ENCODE assay signal across 8 cellular contexts in the genomic region with DNA sequence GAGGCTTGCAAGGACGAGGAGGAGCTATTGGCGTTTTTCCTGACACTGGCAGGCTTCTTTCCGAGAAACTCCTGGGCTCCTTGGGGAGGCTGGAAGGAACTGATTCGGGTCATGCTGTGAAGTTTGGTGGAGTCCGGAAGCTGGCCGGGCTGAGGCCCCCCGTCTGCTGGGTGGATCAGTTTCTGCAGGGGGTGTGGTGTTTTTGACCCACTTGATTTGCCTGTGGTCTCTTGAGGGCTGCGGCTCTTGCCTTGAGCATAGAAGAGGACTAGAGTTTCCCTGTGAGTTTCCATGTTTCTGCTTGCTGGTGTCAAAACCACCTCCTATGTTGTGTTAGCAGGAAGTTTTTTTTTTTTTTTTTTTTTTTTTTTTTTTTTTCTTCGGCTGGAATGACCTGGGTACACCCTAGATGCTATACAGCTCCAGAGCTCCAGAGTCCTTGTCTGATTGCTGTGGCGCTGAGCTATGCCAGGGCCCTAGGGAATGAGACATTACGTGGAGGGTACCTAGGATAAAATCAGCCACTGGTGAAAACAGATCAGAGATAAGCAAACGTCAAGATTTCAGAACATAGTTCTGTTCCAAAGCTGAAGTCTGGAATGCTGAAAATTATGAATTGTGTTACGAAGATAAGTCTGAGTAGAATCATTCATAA. TPM values are rescaled to one million over a fixed set of nuclear protein-coding genes. Genes with fewer than 3 reads are reported as not detected.
DNase-seq lines count a peak whose midpoint lies in the region; ATAC-seq, FAIRE-seq and TF ChIP-seq lines count a peak whose summit lies in the region.

No MANE protein-coding gene starts in this region.

- no peaks in the 10 kb centered on the region for H3K9me3 ChIP-seq in HAP-1
- no peaks in the 10 kb centered on the region for H3K9me3 ChIP-seq in OCI-LY7 (ENCODE audit: low read length)
- H3K9me3 ChIP-seq in suprapubic skin: no peaks in the 10 kb centered on the region

- H3K9me2 ChIP-seq in OCI-LY7 (ENCODE audit: insufficient read depth, low read length): no peaks in the 10 kb centered on the region

- POLR2A ChIA-PET in OCI-LY7 (lab: Charles Lee): interaction anchor here (0.6 to 3.2 kb wide), 9 partner anchors 10 to 377 kb away, joined by 3 to 34 read pairs (median 4); no protein-coding TSS in a partner anchor

- TF ChIP-seq EP300 in suprapubic skin (IDR thresholded peaks at IDR 0.05): no peak

- TF ChIP-seq POLR2A in suprapubic skin (IDR thresholded peaks at IDR 0.05): no peak

- intact Hi-C loops in OCI-LY7 (cut with micrococcal nuclease; ENCODE audit: unreplicated experiment): loop anchor here (2.0 to 10.0 kb wide), 3 partner anchors 28 to 198 kb away; no protein-coding TSS in a partner anchor
- intact Hi-C loops in left colon (cut with DNase I, micrococcal nuclease): no loop called here

- TF ChIP-seq CTCF in GM13976 (IDR thresholded peaks at IDR 0.05; ENCODE audit: borderline replicate concordance, control extremely low read depth, extremely low read depth, insufficient read depth, missing control alignments) (no peak), OCI-LY7 (conservative IDR thresholded peaks at IDR 0.05; ENCODE audit: low read length) (no peak), bronchial epithelial cell (IDR thresholded peaks at IDR 0.05; ENCODE audit: insufficient read depth, low read length, severe bottlenecking) (no peak), suprapubic skin (IDR thresholded peaks at IDR 0.05) (no peak)

- DNase-seq in GM13976 (ENCODE audit: low spot score): peak; percentile 87
- no peak for DNase-seq in HAP-1 (ENCODE audit: low spot score in 2 of 2)
- DNase-seq in OCI-LY7 (ENCODE audit: low spot score): peak; percentile 86
- no peak for DNase-seq in bronchial epithelial cell (ENCODE audit: low read depth)
- DNase-seq in left colon: peak in 1 of 2 donors; percentile 63
- DNase-seq in suprapubic skin (ENCODE audit: low spot score in 2 of 2): peak in 1 of 2 donors; percentile 78
- no peak for DNase-seq in HT-29 (ENCODE audit: low spot score)

- peaks cover 64% of the 10 kb centered on the region for H3K79me2 ChIP-seq in OCI-LY7 (ENCODE audit: insufficient read depth, low read depth, low read length)

- CTCF ChIA-PET in OCI-LY7 (lab: Charles Lee; ENCODE audit: unreplicated experiment): interaction anchor here (0.9 kb wide), 1 partner anchor 11 kb away, joined by 4 read pairs; no protein-coding TSS in a partner anchor

- FAIRE-seq in bronchial epithelial cell (lab: Jason Lieb, UNC): no peak

- peak overlapping the region; percentile 70 for H3K27ac ChIP-seq in OCI-LY7 (ENCODE audit: low read depth, low read length, poor library complexity, severe bottlenecking)
- peak overlapping the region; percentile 96 for H3K27ac ChIP-seq in suprapubic skin

- in situ Hi-C loops in GM13976 (cut with MboI; ENCODE audit: low sequenced_read_pairs, unreplicated experiment): no loop called here
- in situ Hi-C loops in HAP-1 (cut with MboI; ENCODE audit: low sequenced_read_pairs): no loop called here

- H3K4me3 ChIP-seq in HAP-1: peak overlapping the region; percentile 87
- H3K4me3 ChIP-seq in OCI-LY7 (ENCODE audit: low read depth, low read length, poor library complexity, severe bottlenecking): peak overlapping the region; percentile 93
- peak overlapping the region; percentile 96 for H3K4me3 ChIP-seq in bronchial epithelial cell (ENCODE audit: low read depth, low read length)
- H3K4me3 ChIP-seq in suprapubic skin: peak overlapping the region; percentile 73

- no peaks in the 10 kb centered on the region; the same call in none of the 2 replicates for H3K4me1 ChIP-seq in HAP-1
- peaks cover 50% of the 10 kb centered on the region for H3K4me1 ChIP-seq in OCI-LY7 (ENCODE audit: insufficient read depth, low read length, poor library complexity, severe bottlenecking)
- peaks cover 31% of the 10 kb centered on the region for H3K4me1 ChIP-seq in suprapubic skin

- ATAC-seq in left colon (peak; percentile 46), GM19452 (IDR thresholded peaks at IDR 0.05; ENCODE audit: unreplicated experiment) (no peak)

- H2AFZ ChIP-seq in OCI-LY7 (ENCODE audit: low read length): no peak overlapping the region

- BruUV-seq in OCI-LY7 (replicated peaks; lab: Mats Ljungman, UMichigan): no TSS peak

- WGBS in suprapubic skin: 9% methylated on average over 13 of the region's 13 CpGs

- H3K4me2 ChIP-seq in OCI-LY7 (ENCODE audit: low read length): peak overlapping the region; percentile 98

- H3K27me3 ChIP-seq in HAP-1 (ENCODE audit: low read depth) (no peaks in the 10 kb centered on the region), bronchial epithelial cell (ENCODE audit: control insufficient read depth, insufficient read depth, low read length) (no peaks in the 10 kb centered on the region), suprapubic skin (no peaks in the 10 kb centered on the region)

- no peaks in the 10 kb centered on the region; the same call in 1 of the 2 replicates for H4K20me1 ChIP-seq in OCI-LY7 (ENCODE audit: insufficient read depth, low read length)

- H3K36me3 ChIP-seq in HAP-1 (replicated peaks) (peaks cover 7% of the 10 kb centered on the region; the same call in 1 of the 2 replicates), OCI-LY7 (ENCODE audit: insufficient read depth, low read length) (peaks cover 23% of the 10 kb centered on the region; the same call in 1 of the 2 replicates), bronchial epithelial cell (ENCODE audit: control insufficient read depth, insufficient read depth, low read length) (peaks cover 4% of the 10 kb centered on the region), suprapubic skin (no peaks in the 10 kb centered on the region)

RNA-seq across cellular contexts. Expression of gene TBC1D22A, which starts 0.7 kb away (rescaled TPM):
- 15.0 and 22.3 TPM in 2 replicates for total RNA-seq in OCI-LY7 (2014; rRNA removed; shearing (Covaris generic))
- total RNA-seq in OCI-LY7 (2022) (43.2 and 43.9 TPM in 2 replicates), bronchial epithelial cell (10.0 and 14.8 TPM in 2 replicates), left colon (10 to 100 TPM; 40.7 to 45.2 TPM), suprapubic skin (10 to 100 TPM; 24.8 to 43.2 (median 35.4) TPM)
- 13.5 and 23.9 TPM in 2 replicates for total RNA-seq in HT-29 (2014; rRNA removed; shearing (Covaris generic))

RNA-seq across cellular contexts. Expression of gene CERK, which starts 25.1 kb away (rescaled TPM):
- 47.9 and 48.1 TPM in 2 replicates for total RNA-seq in OCI-LY7 (2014; rRNA removed; shearing (Covaris generic))
- total RNA-seq in OCI-LY7 (2022) (34.6 and 36.6 TPM in 2 replicates), bronchial epithelial cell (29.5 and 36.1 TPM in 2 replicates), left colon (10 to 100 TPM; 35.4 to 39.9 TPM), suprapubic skin (10 to 100 TPM; 19.2 to 46.2 (median 36.6) TPM)
- 17.1 and 18.6 TPM in 2 replicates for total RNA-seq in HT-29 (2014; rRNA removed; shearing (Covaris generic))

Comparison
In these comparisons a context has a peak if more than half of its experiments do, and no peak if none do; other contexts are left out.
1. DNase-seq: peak in GM13976 (single experiment) and OCI-LY7 (single experiment); none in HAP-1 (0 of 2), bronchial epithelial cell (single experiment) and HT-29 (single experiment).
2. Peak in every context shown above with its lines, with median percentiles within 50 percentile points of each other: H3K4me3 ChIP-seq.